17 cellular contexts compared by ENCODE assay signal in the genomic region with DNA sequence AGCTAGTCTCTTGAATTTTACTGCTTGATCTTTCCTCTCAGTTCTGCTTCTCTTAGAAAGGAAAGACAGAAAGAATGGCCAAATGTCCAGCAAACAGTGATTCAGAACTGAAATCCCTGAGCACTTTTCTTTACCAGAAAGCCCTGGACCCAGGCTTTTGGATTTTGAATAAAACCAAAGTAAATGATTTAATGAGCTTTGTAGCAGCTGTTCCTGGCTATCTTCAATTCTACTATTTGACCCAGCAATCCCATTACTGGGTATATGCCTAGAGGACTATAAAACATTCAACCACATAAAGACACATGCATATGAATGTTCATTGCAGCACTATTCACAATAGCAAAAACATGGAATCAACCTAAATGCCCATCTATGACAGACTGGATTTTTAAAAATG.
A peak's percentile ranks its signal among the peaks of the same experiment; 100 is the strongest.
DNase-seq lines count a peak whose midpoint lies in the region; ATAC-seq and TF ChIP-seq lines count a peak whose summit lies in the region.
"Had no signal": no experiment of that assay in that cellular context is flagged by ENCODE, and none has a peak within 500 bp of the region (broad histone marks: within the 10 kb centered on the region; RNA-seq: fewer than 3 reads in every experiment).

No MANE protein-coding gene starts in this region.

- no peak for TF ChIP-seq EP300 in sigmoid colon (IDR thresholded peaks at IDR 0.05)

- H3K36me3 ChIP-seq in sigmoid colon: no peaks in the 10 kb centered on the region

- H3K27me3 ChIP-seq in sigmoid colon: no peaks in the 10 kb centered on the region

- in situ Hi-C loops in astrocyte of the spinal cord (cut with HindIII; ENCODE audit: low sequenced_read_pairs): no loop called here

- no peak for ATAC-seq in HG03108 (IDR thresholded peaks at IDR 0.05; ENCODE audit: unreplicated experiment)
- ATAC-seq: GM23338 had no signal

- DNase-seq in NCI-H82 (lab: John Stamatoyannopoulos, UW) (peak; percentile 16), astrocyte of the spinal cord (ENCODE audit: low read depth, low spot score) (peak; percentile 37), sigmoid colon (no peak), GM19238 (ENCODE audit: insufficient read length, low spot score) (no peak), erythroblast (lab: John Stamatoyannopoulos, UW) (no peak), nucleus accumbens (lab: John Stamatoyannopoulos, UW) (no peak)
- DNase-seq: ACHN; AML-193; CD4-positive, alpha-beta T cell; DMS153; DMS79; GDM1; HCEC 1CT; IMR-90 had no signal

- H3K9me3 ChIP-seq in sigmoid colon: no peaks in the 10 kb centered on the region

- intact Hi-C loops in sigmoid colon (cut with DNase I): loop anchor here (5.0 kb wide), 1 partner anchor 187 kb away; the partner anchor contains the start of gene PRKD1

- TF ChIP-seq CTCF in astrocyte of the spinal cord (IDR thresholded peaks at IDR 0.05; ENCODE audit: low read depth, low read length): no peak
- TF ChIP-seq CTCF in sigmoid colon (IDR thresholded peaks at IDR 0.05): no peak

- H3K27ac ChIP-seq in sigmoid colon: peak overlapping the region in 3 of 4 donors; percentile 35 to 74 (median 63)
- H3K27ac ChIP-seq: C4-2B had no signal

- H3K4me1 ChIP-seq in sigmoid colon: peaks cover 0 to 85% (median 61%) of the 10 kb centered on the region in 4 donors

- H3K4me3 ChIP-seq in astrocyte of the spinal cord (ENCODE audit: low read depth, low read length) (no peak overlapping the region), sigmoid colon (no peak overlapping the region)
- H3K4me3 ChIP-seq: GM23338 had no signal

- TF ChIP-seq POLR2A in sigmoid colon (IDR thresholded peaks at IDR 0.05) (no peak), erythroblast (IDR thresholded peaks at IDR 0.05; ENCODE audit: low read length) (no peak)

Comparison
In these comparisons a context has a peak if more than half of its experiments do, and no peak if none do; other contexts are left out.
1. DNase-seq: peak in NCI-H82 (single experiment) and astrocyte of the spinal cord (single experiment); none in sigmoid colon (single experiment), GM19238 (single experiment), erythroblast (0 of 2) and nucleus accumbens (0 of 56).